Comparison of ENCODE assay signal across 30 cellular contexts in genomic region chr7:108947521-108947920, GRCh38.
"Had no signal": no experiment of that assay in that cellular context is flagged by ENCODE, and none has a peak within 500 bp of the region (broad histone marks: within the 10 kb centered on the region; RNA-seq: fewer than 3 reads in every experiment).

No MANE protein-coding gene starts in this region.

- H3K9me3 ChIP-seq: adrenal gland, ascending aorta had no signal

- H3K27me3 ChIP-seq: adrenal gland, ascending aorta, cardiac muscle cell had no signal

- ATAC-seq: activated CD8-positive, alpha-beta T cell treated with anti-CD3 and anti-CD28 coated beads for 36 hours; activated naive CD4-positive, alpha-beta T cell treated with anti-CD3 and anti-CD28 coated beads, Interleukin-2, amount 50 U/mL, for 72 hours; activated T-cell treated with anti-CD3 and anti-CD28 coated beads, Interleukin-2, amount 50 U/mL, for 4 hours; activated T-cell treated with anti-CD3 and anti-CD28 coated beads, Interleukin-2, amount 50 U/mL, for 72 hours; activated T-helper 17 cell treated with anti-CD3 and anti-CD28 coated beads, Interleukin-2, amount 50 U/mL, for 72 hours had no signal

- H3K27ac ChIP-seq: adrenal gland, ascending aorta, cardiac muscle cell, VCaP had no signal

- DNase-seq: activated B cell treated with CpG ODN at 0.5 μM for 24 hours; activated CD4-positive, alpha-beta memory T cell treated with anti-CD3 and anti-CD28 coated beads for 36 hours; activated CD4-positive, alpha-beta T cell treated with anti-CD3 and anti-CD28 coated beads for 4 hours; activated CD4-positive, alpha-beta T cell treated with anti-CD3 and anti-CD28 coated beads, Interleukin-2, amount 10 ng/mL, durations not matched to agents 24 days and 14 days; activated CD4-positive, alpha-beta T cell treated with anti-CD3 and anti-CD28 coated beads, Interleukin-2, amount 50 U/mL, for 1 hour; activated CD4-positive, alpha-beta T cell treated with anti-CD3 and anti-CD28 coated beads, Interleukin-2, amount 50 U/mL, for 4 hours; activated CD4-positive, CD25-positive, alpha-beta regulatory T cell treated with anti-CD3 and anti-CD28 coated beads, Interleukin-2, amount 50 U/mL, for 72 hours; activated CD8-positive, alpha-beta memory T cell treated with anti-CD3 and anti-CD28 coated beads, Interleukin-2, amount 50 U/mL, for 4 hours; activated CD8-positive, alpha-beta T cell treated with anti-CD3 and anti-CD28 coated beads for 36 hours; activated effector memory CD4-positive, alpha-beta T cell treated with anti-CD3 and anti-CD28 coated beads, Interleukin-2, amount 50 U/mL, for 16 hours; activated gamma-delta T cell treated with Interleukin-2 at 50 U/mL for 16 hours; activated naive CD4-positive, alpha-beta T cell; activated naive CD4-positive, alpha-beta T cell treated with anti-CD3 and anti-CD28 coated beads for 36 hours; activated naive CD4-positive, alpha-beta T cell treated with anti-CD3 and anti-CD28 coated beads, Interleukin-2, amount 50 U/mL, for 16 hours; activated naive CD8-positive, alpha-beta T cell treated with anti-CD3 and anti-CD28 coated beads for 36 hours; activated T-cell treated with anti-CD3 and anti-CD28 coated beads for 4 hours; activated T-cell treated with anti-CD3 and anti-CD28 coated beads, Interleukin-2, amount 50 U/mL, for 1 hour; activated T-cell treated with anti-CD3 and anti-CD28 coated beads, Interleukin-2, amount 50 U/mL, for 4 hours; activated T-cell treated with anti-CD3 and anti-CD28 coated beads, Interleukin-2, amount 50 U/mL, for 72 hours; adrenal gland; amniotic stem cell; caudate nucleus; cerebellar nuclear complex; T-helper 2 cell; T-helper 9 cell had no signal

- H3K4me1 ChIP-seq: adrenal gland, ascending aorta had no signal

- H3K36me3 ChIP-seq: adrenal gland, ascending aorta, cardiac muscle cell had no signal

- H3K4me3 ChIP-seq: adrenal gland, ascending aorta, cardiac muscle cell had no signal
